ENCODE assay signal across 18 cellular contexts in genomic region chr9:119273984-119274665, GRCh38.
A peak's percentile ranks its signal among the peaks of the same experiment; 100 is the strongest.
DNase-seq lines count a peak whose midpoint lies in the region; TF ChIP-seq lines count a peak whose summit lies in the region.
"Had no signal": no experiment of that assay in that cellular context is flagged by ENCODE, and none has a peak within 500 bp of the region (broad histone marks: within the 10 kb centered on the region; RNA-seq: fewer than 3 reads in every experiment).

No MANE protein-coding gene starts in this region.

- H3K4me3 ChIP-seq in BE2C (ENCODE audit: low read depth, low read length), result no peak overlapping the region
- H3K4me3 ChIP-seq: hepatocyte, SJCRH30, transverse colon had no signal

- H3K9me3 ChIP-seq in BE2C, result no peaks in the 10 kb centered on the region
- H3K9me3 ChIP-seq: SJCRH30, transverse colon had no signal

- no peaks in the 10 kb centered on the region for H3K36me3 ChIP-seq in BE2C
- H3K36me3 ChIP-seq: brain microvascular endothelial cell, transverse colon, WERI-Rb-1 had no signal

- H3K4me1 ChIP-seq in BE2C, result no peaks in the 10 kb centered on the region
- H3K4me1 ChIP-seq: SJCRH30, transverse colon had no signal

- no peak for TF ChIP-seq CTCF in BE2C (IDR thresholded peaks at IDR 0.05; ENCODE audit: low read depth, low read length)

- no peaks in the 10 kb centered on the region for H3K27me3 ChIP-seq in BE2C
- H3K27me3 ChIP-seq: brain microvascular endothelial cell, SJCRH30, transverse colon had no signal

- DNase-seq in NCI-H2029 (lab: John Stamatoyannopoulos, UW), result peak; percentile 12
- DNase-seq in NCI-H2029 treated with DMSO at 0.1 percent for 48 hours (lab: John Stamatoyannopoulos, UW), result no peak
- DNase-seq in astrocyte of the hippocampus (ENCODE audit: low read depth, low spot score), result peak; percentile 41
- peak; percentile 46 for DNase-seq in globus pallidus (ENCODE audit: low spot score)
- DNase-seq in renal cortical epithelial cell (ENCODE audit: low read depth), result peak; percentile 76
- DNase-seq in germinal center (ENCODE audit: low spot score), result no peak
- no peak for DNase-seq in BE2C
- no peak for DNase-seq in NCI-H526 treated with DMSO at 0.1 percent for 48 hours (lab: John Stamatoyannopoulos, UW)
- DNase-seq: activated CD4-positive, alpha-beta memory T cell treated with anti-CD3 and anti-CD28 coated beads for 36 hours; activated T-cell treated with anti-CD3 and anti-CD28 coated beads, Interleukin-2, amount 50 U/mL, for 4 hours; brain microvascular endothelial cell; Calu3; NCI-H524; SJCRH30; stimulated activated CD4-positive, alpha-beta T cell treated with anti-CD3 and anti-CD28 coated beads, Interleukin-12 subunit alpha, Interleukin-12 subunit beta, amount 100 ng/mL, for 4 hours; transverse colon; WERI-Rb-1 had no signal

Comparison
In these comparisons a context has a peak if more than half of its experiments do, and no peak if none do; other contexts are left out.
1. DNase-seq: peak in NCI-H2029 (single experiment), astrocyte of the hippocampus (single experiment), globus pallidus (single experiment) and renal cortical epithelial cell (single experiment); none in NCI-H2029 treated with DMSO at 0.1 percent for 48 hours (single experiment), germinal center (single experiment), BE2C (single experiment) and NCI-H526 treated with DMSO at 0.1 percent for 48 hours (single experiment).